In genomic region chr20:3694864-3695263, GRCh38 we compare ENCODE assay signal across 36 cellular contexts. TPM values are rescaled to one million over a fixed set of nuclear protein-coding genes. Genes with fewer than 3 reads are reported as not detected.
"Had no signal": no experiment of that assay in that cellular context is flagged by ENCODE, and none has a peak within 500 bp of the region (broad histone marks: within the 10 kb centered on the region; RNA-seq: fewer than 3 reads in every experiment).

No MANE protein-coding gene starts in this region.

- DNase-seq: naive thymus-derived CD4-positive, alpha-beta T cell; natural killer cell; nucleus accumbens; ovary; psoas muscle; spleen; stimulated activated CD4-positive, alpha-beta T cell treated with anti-CD3 and anti-CD28 coated beads, Interleukin-12 subunit alpha, Interleukin-12 subunit beta, amount 100 ng/mL, for 4 hours; stimulated activated CD4-positive, alpha-beta T cell treated with anti-CD3 and anti-CD28 coated beads, Interleukin-1b, Interleukin-23, amount 100 ng/mL, for 48 hours; stimulated activated CD4-positive, alpha-beta T cell treated with anti-CD3 and anti-CD28 coated beads, Interleukin-4, amount 100 ng/mL, for 1 hour; stimulated activated CD4-positive, alpha-beta T cell treated with anti-CD3 and anti-CD28 coated beads, Interleukin-4, amount 100 ng/mL, for 4 hours; stimulated activated CD8-positive, alpha-beta memory T cell treated with anti-CD3 and anti-CD28 coated beads, Interleukin-4, amount 100 ng/mL, for 48 hours; stimulated activated naive CD4-positive, alpha-beta T cell; stimulated activated naive CD8-positive, alpha-beta T cell treated with anti-CD3 and anti-CD28 coated beads, Interleukin-15, amount 100 ng/mL, for 72 hours; stimulated activated naive CD8-positive, alpha-beta T cell treated with anti-CD3 and anti-CD28 coated beads, Interleukin-15, Interleukin-2, amounts not matched to agents 100 U/mL and 50 U/mL, for 24 hours; substantia nigra; testis; tibial artery; transverse colon; upper lobe of right lung; uterus had no signal

- H3K9me3 ChIP-seq: neutrophil, ovary, suprapubic skin, testis, transverse colon, upper lobe of right lung, uterus had no signal

- H3K36me3 Mint-ChIP-seq: naive thymus-derived CD4-positive, alpha-beta T cell; natural killer cell; neural progenitor cell; stimulated activated memory B cell treated with anti-CD40 and anti-IgM and Interleukin-4, amounts not matched to agents 10 μg/mL and 1 μg/mL and 100 μg/mL, for 72 hours; type B pancreatic cell had no signal

- H3K4me3 Mint-ChIP-seq: naive thymus-derived CD4-positive, alpha-beta T cell; natural killer cell; nephron; neural progenitor cell; stimulated activated memory B cell treated with anti-CD40 and anti-IgM and Interleukin-4, amounts not matched to agents 10 μg/mL and 1 μg/mL and 100 μg/mL, for 72 hours; stimulated activated naive CD8-positive, alpha-beta T cell treated with anti-CD3 and anti-CD28 coated beads, Interleukin-15, amount 100 ng/mL, for 72 hours; type B pancreatic cell had no signal

- H3K4me3 ChIP-seq: neural progenitor cell, ovary, psoas muscle, skin epidermis, smooth muscle cell, spleen, suprapubic skin, testis, tibial artery, transverse colon, upper lobe of right lung, uterus had no signal

- H3K4me2 ChIP-seq: neural progenitor cell, smooth muscle cell had no signal

- H2AFZ ChIP-seq: neural progenitor cell, parathyroid adenoma had no signal

- H3K4me1 Mint-ChIP-seq: naive thymus-derived CD4-positive, alpha-beta T cell; natural killer cell; stimulated activated memory B cell treated with anti-CD40 and anti-IgM and Interleukin-4, amounts not matched to agents 10 μg/mL and 1 μg/mL and 100 μg/mL, for 72 hours; stimulated activated naive CD8-positive, alpha-beta T cell treated with anti-CD3 and anti-CD28 coated beads, Interleukin-15, amount 100 ng/mL, for 72 hours had no signal

- H3K27me3 Mint-ChIP-seq: naive thymus-derived CD4-positive, alpha-beta T cell; progenitor cell of endocrine pancreas; stimulated activated memory B cell treated with anti-CD40 and anti-IgM and Interleukin-4, amounts not matched to agents 10 μg/mL and 1 μg/mL and 100 μg/mL, for 72 hours; stimulated activated naive CD8-positive, alpha-beta T cell treated with anti-CD3 and anti-CD28 coated beads, Interleukin-15, amount 100 ng/mL, for 72 hours had no signal

- H3K27ac Mint-ChIP-seq: naive thymus-derived CD4-positive, alpha-beta T cell; natural killer cell; nephron; neural progenitor cell; progenitor cell of endocrine pancreas; stimulated activated memory B cell treated with anti-CD40 and anti-IgM and Interleukin-4, amounts not matched to agents 10 μg/mL and 1 μg/mL and 100 μg/mL, for 72 hours; stimulated activated naive CD8-positive, alpha-beta T cell treated with anti-CD3 and anti-CD28 coated beads, Interleukin-15, amount 100 ng/mL, for 72 hours; type B pancreatic cell had no signal

- H3K27me3 ChIP-seq: neural progenitor cell, neutrophil, ovary, spleen, suprapubic skin, testis, tibial artery, transverse colon, upper lobe of right lung, uterus had no signal

- H3K9ac ChIP-seq: neural progenitor cell, parathyroid adenoma had no signal

- ATAC-seq: naive thymus-derived CD4-positive, alpha-beta T cell; natural killer cell; psoas muscle; right cardiac atrium; sciatic nerve; stimulated activated memory B cell treated with anti-CD40 and anti-IgM and Interleukin-4, amounts not matched to agents 10 μg/mL and 1 μg/mL and 100 μg/mL, for 72 hours; stimulated activated naive CD8-positive, alpha-beta T cell treated with anti-CD3 and anti-CD28 coated beads, Interleukin-15, amount 100 ng/mL, for 72 hours; stimulated activated naive CD8-positive, alpha-beta T cell treated with anti-CD3 and anti-CD28 coated beads, Interleukin-15, Interleukin-2, amounts not matched to agents 100 U/mL and 50 U/mL, for 24 hours; upper lobe of right lung had no signal

- H3K4me1 ChIP-seq: neural progenitor cell, parathyroid adenoma, psoas muscle, spleen, suprapubic skin, testis, tibial artery, transverse colon, upper lobe of right lung, uterus had no signal

- H3K9me3 Mint-ChIP-seq: naive thymus-derived CD4-positive, alpha-beta T cell; natural killer cell; nephron; stimulated activated memory B cell treated with anti-CD40 and anti-IgM and Interleukin-4, amounts not matched to agents 10 μg/mL and 1 μg/mL and 100 μg/mL, for 72 hours; stimulated activated naive CD8-positive, alpha-beta T cell treated with anti-CD3 and anti-CD28 coated beads, Interleukin-15, amount 100 ng/mL, for 72 hours; type B pancreatic cell had no signal

- H3K27ac ChIP-seq: neural progenitor cell, neutrophil, ovary, parathyroid adenoma, psoas muscle, skin epidermis, spleen, suprapubic skin, testis, tibial artery, transverse colon, upper lobe of right lung, uterus had no signal

- H3K36me3 ChIP-seq: neural progenitor cell, neutrophil, ovary, suprapubic skin, tibial artery, transverse colon, upper lobe of right lung, uterus had no signal

RNA-seq across cellular contexts. Expression of gene ADAM33, which starts 13.1 kb away (rescaled TPM):
- total RNA-seq: natural killer cell had no signal
- polyA plus RNA-seq: naive thymus-derived CD4-positive, alpha-beta T cell; neural cell had no signal

RNA-seq across cellular contexts. Expression of gene SIGLEC1, which starts 17.5 kb away (rescaled TPM):
- total RNA-seq: progenitor cell of endocrine pancreas, renal cortical epithelial cell, smooth muscle cell had no signal
- polyA plus RNA-seq: naive thymus-derived CD4-positive, alpha-beta T cell; smooth muscle cell had no signal

RNA-seq across cellular contexts. Expression of gene GFRA4, which starts 31.7 kb away (rescaled TPM):
- total RNA-seq: naive thymus-derived CD4-positive, alpha-beta T cell; natural killer cell; omental fat pad; ovary; progenitor cell of endocrine pancreas; psoas muscle; renal cortical epithelial cell; right cardiac atrium; sciatic nerve; smooth muscle cell; spleen; suprapubic skin; transverse colon; upper lobe of right lung; urinary bladder; uterus had no signal
- polyA plus RNA-seq: naive thymus-derived CD4-positive, alpha-beta T cell; neural cell; psoas muscle; right cardiac atrium; smooth muscle cell; spleen; urinary bladder had no signal

RNA-seq across cellular contexts. Expression of gene HSPA12B, which starts 37.6 kb away (rescaled TPM):
- total RNA-seq: naive thymus-derived CD4-positive, alpha-beta T cell; natural killer cell; progenitor cell of endocrine pancreas; renal cortical epithelial cell had no signal
- polyA plus RNA-seq: neural cell had no signal
